28 cellular contexts compared by ENCODE assay signal in genomic region chr13:34467450-34468083, GRCh38.
DNase-seq lines count a peak whose midpoint lies in the region; FAIRE-seq and TF ChIP-seq lines count a peak whose summit lies in the region.
"Had no signal": no experiment of that assay in that cellular context is flagged by ENCODE, and none has a peak within 500 bp of the region (broad histone marks: within the 10 kb centered on the region; RNA-seq: fewer than 3 reads in every experiment).

No MANE protein-coding gene starts in this region.

- no peaks in the 10 kb centered on the region for H4K20me1 ChIP-seq in OCI-LY7 (ENCODE audit: insufficient read depth, low read length)

- H2AFZ ChIP-seq in OCI-LY7 (ENCODE audit: low read length) = no peak overlapping the region

- intact Hi-C loops in OCI-LY7 (cut with micrococcal nuclease; ENCODE audit: unreplicated experiment) = no loop called here

- no peaks in the 10 kb centered on the region for H3K36me3 Mint-ChIP-seq in type B pancreatic cell
- H3K36me3 Mint-ChIP-seq: CD14-positive monocyte; CD8-positive, alpha-beta memory T cell had no signal

- H3K9me3 ChIP-seq in OCI-LY7 (ENCODE audit: low read length) = no peaks in the 10 kb centered on the region
- H3K9me3 ChIP-seq: BE2C, Peyer's patch had no signal

- TF ChIP-seq CTCF in bronchial epithelial cell (IDR thresholded peaks at IDR 0.05; ENCODE audit: insufficient read depth, low read length, severe bottlenecking) = no peak
- no peak for TF ChIP-seq CTCF in type B pancreatic cell (conservative IDR thresholded peaks at IDR 0.05)
- TF ChIP-seq CTCF in OCI-LY7 (conservative IDR thresholded peaks at IDR 0.05; ENCODE audit: low read length) = no peak

- H3K4me1 ChIP-seq in OCI-LY7 (ENCODE audit: insufficient read depth, low read length, poor library complexity, severe bottlenecking) = no peaks in the 10 kb centered on the region
- H3K4me1 ChIP-seq: BE2C, Peyer's patch had no signal

- H3K9me3 Mint-ChIP-seq in type B pancreatic cell = peaks cover 5% of the 10 kb centered on the region

- BruUV-seq in OCI-LY7 (replicated peaks; lab: Mats Ljungman, UMichigan) = no TSS peak

- H3K79me2 ChIP-seq in OCI-LY7 (ENCODE audit: insufficient read depth, low read depth, low read length) = no peaks in the 10 kb centered on the region

- FAIRE-seq in bronchial epithelial cell (lab: Jason Lieb, UNC) = no peak
- FAIRE-seq: G401.6, GM12878, H54, HepG2 had no signal

- H3K36me3 ChIP-seq in bronchial epithelial cell (ENCODE audit: control insufficient read depth, insufficient read depth, low read length) (no peaks in the 10 kb centered on the region), OCI-LY7 (ENCODE audit: insufficient read depth, low read length) (no peaks in the 10 kb centered on the region)
- H3K36me3 ChIP-seq: BE2C, Peyer's patch had no signal

- H3K4me3 ChIP-seq in bronchial epithelial cell (ENCODE audit: low read depth, low read length) (no peak overlapping the region), OCI-LY7 (ENCODE audit: low read depth, low read length, poor library complexity, severe bottlenecking) (no peak overlapping the region)
- H3K4me3 ChIP-seq: GM12878, Peyer's patch had no signal

- H3K9me2 ChIP-seq in OCI-LY7 (ENCODE audit: insufficient read depth, low read length) = no peaks in the 10 kb centered on the region

- peak overlapping the region; percentile 35 for H3K27ac Mint-ChIP-seq in type B pancreatic cell
- H3K27ac Mint-ChIP-seq: CD14-positive monocyte; CD8-positive, alpha-beta memory T cell had no signal

- peaks cover 19% of the 10 kb centered on the region for H3K4me1 Mint-ChIP-seq in type B pancreatic cell (ENCODE audit: unreplicated experiment)
- H3K4me1 Mint-ChIP-seq: CD14-positive monocyte; CD8-positive, alpha-beta memory T cell had no signal

- no peak overlapping the region for H3K4me2 ChIP-seq in OCI-LY7 (ENCODE audit: low read length)

- DNase-seq in DMS79 treated with DMSO at 0.1 percent for 48 hours (lab: John Stamatoyannopoulos, UW) (peak; percentile 10), DMS79 (lab: John Stamatoyannopoulos, UW) (no peak), bronchial epithelial cell (ENCODE audit: low read depth) (peak; percentile 23), kidney glomerular epithelial cell (lab: John Stamatoyannopoulos, UW) (peak; percentile 8), type B pancreatic cell (ENCODE audit: extremely low spot score, unreplicated experiment) (no peak), OCI-LY7 (ENCODE audit: low spot score) (no peak), GF-D8 (lab: John Stamatoyannopoulos, UW) (no peak), NCI-H146 treated with DMSO at 0.1 percent for 48 hours (lab: John Stamatoyannopoulos, UW; ENCODE audit: unreplicated experiment) (no peak)
- DNase-seq: ACHN; BE2C; Calu3; CD8-positive, alpha-beta memory T cell; NCI-H1092; NCI-H1417 treated with DMSO at 0.1 percent for 48 hours; NCI-H187; NCI-H2081 treated with DMSO at 0.1 percent for 48 hours; NCI-H2171; NCI-H226; NCI-H510A; NCI-H69; Peyer's patch; SHP77 treated with DMSO at 0.1 percent for 48 hours had no signal

- no peak overlapping the region for H3K27ac ChIP-seq in OCI-LY7 (ENCODE audit: low read depth, low read length, poor library complexity, severe bottlenecking)
- H3K27ac ChIP-seq: 22Rv1, Peyer's patch had no signal

- no peaks in the 10 kb centered on the region for H3K27me3 ChIP-seq in bronchial epithelial cell (ENCODE audit: control insufficient read depth, insufficient read depth, low read length)
- H3K27me3 ChIP-seq: BE2C, Peyer's patch had no signal

- POLR2A ChIA-PET in OCI-LY7 (lab: Charles Lee) = interaction anchor here (0.6 kb wide), 1 partner anchor 1045 kb away, joined by 3 read pairs; no protein-coding TSS in a partner anchor

- H3K27me3 Mint-ChIP-seq in type B pancreatic cell = no peaks in the 10 kb centered on the region
- H3K27me3 Mint-ChIP-seq: CD8-positive, alpha-beta memory T cell had no signal

- no peak overlapping the region for H3K4me3 Mint-ChIP-seq in type B pancreatic cell
- H3K4me3 Mint-ChIP-seq: CD14-positive monocyte; CD8-positive, alpha-beta memory T cell had no signal

- CTCF ChIA-PET in OCI-LY7 (lab: Charles Lee; ENCODE audit: unreplicated experiment) = no interaction called here

Comparison
In these comparisons a context has a peak if more than half of its experiments do, and no peak if none do; other contexts are left out.
1. DNase-seq: peak in DMS79 treated with DMSO at 0.1 percent for 48 hours (single experiment), bronchial epithelial cell (single experiment) and kidney glomerular epithelial cell (single experiment); none in DMS79 (single experiment), type B pancreatic cell (single experiment), OCI-LY7 (single experiment), GF-D8 (single experiment) and NCI-H146 treated with DMSO at 0.1 percent for 48 hours (single experiment).